ENCODE assay signal across 20 cellular contexts in the genomic region with DNA sequence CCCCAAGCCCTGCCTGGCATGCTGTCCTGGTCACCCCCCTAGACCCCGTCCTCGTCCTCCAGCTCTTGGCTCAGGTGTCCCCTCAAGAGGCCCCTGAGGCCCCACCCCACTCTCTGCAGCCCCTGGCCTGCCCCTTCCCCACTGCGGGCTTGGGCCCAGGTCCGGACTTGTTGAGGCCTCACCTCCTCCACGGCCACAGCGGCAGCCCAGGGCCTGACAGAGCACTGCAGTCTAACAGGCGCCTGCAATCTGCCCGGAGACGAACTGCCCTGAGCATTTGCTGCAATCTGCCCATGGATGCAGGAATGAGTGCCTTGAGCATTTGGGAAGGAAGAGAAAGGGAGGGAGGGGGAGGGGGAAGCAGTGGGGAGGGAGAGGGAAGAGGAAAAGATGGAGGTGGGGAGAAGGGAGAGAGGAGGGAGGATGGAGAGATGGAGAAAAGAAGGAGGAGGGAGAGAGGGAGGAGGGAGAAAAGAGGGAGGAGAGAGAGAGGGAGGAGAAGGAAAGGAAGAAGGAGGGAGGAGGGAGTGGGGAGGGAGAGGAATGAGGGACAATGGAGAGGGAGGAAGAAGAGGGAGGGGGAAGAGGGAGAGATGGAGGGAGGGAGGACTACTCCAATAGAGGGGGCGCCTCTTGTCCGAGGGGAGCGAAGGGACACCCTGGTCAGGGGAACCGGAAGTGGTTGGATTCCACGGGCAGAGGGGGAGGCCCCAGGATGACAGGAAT.
"Had no signal": no experiment of that assay in that cellular context is flagged by ENCODE, and none has a peak within 500 bp of the region (broad histone marks: within the 10 kb centered on the region; RNA-seq: fewer than 3 reads in every experiment).

No MANE protein-coding gene starts in this region.

- H3K36me3 ChIP-seq: cardiac muscle cell, esophagus muscularis mucosa, ovary, right lobe of liver, transverse colon, WERI-Rb-1 had no signal

- DNase-seq: activated CD4-positive, alpha-beta T cell treated with anti-CD3 and anti-CD28 coated beads for 36 hours; activated CD4-positive, alpha-beta T cell treated with anti-CD3 and anti-CD28 coated beads, Interleukin-2, amount 50 U/mL, for 48 hours; activated T-cell treated with anti-CD3 and anti-CD28 coated beads for 4 hours; effector CD8-positive, alpha-beta T cell; mammary epithelial cell; naive B cell; ovary; small intestine; stimulated activated CD4-positive, alpha-beta T cell treated with anti-CD3 and anti-CD28 coated beads, Interleukin-15, amount 100 ng/mL, for 24 hours; stimulated activated CD4-positive, alpha-beta T cell treated with anti-CD3 and anti-CD28 coated beads, Interleukin-2, amount 100 ng/mL, for 48 hours; SW 1271; T-helper 2 cell; transverse colon; WERI-Rb-1 had no signal

- H3K27me3 ChIP-seq: hepatocyte, ovary, right lobe of liver had no signal

- ATAC-seq: activated CD4-positive, alpha-beta T cell treated with anti-CD3 and anti-CD28 coated beads for 36 hours; left lobe of liver; mucosa of descending colon had no signal

- H3K27ac ChIP-seq: cardiac muscle cell, esophagus muscularis mucosa, hepatocyte, ovary, right lobe of liver, transverse colon, WERI-Rb-1 had no signal

- H3K4me2 ChIP-seq: hepatocyte had no signal

- H3K4me3 ChIP-seq: cardiac muscle cell, esophagus muscularis mucosa, hepatocyte, mucosa of descending colon, ovary, right lobe of liver, transverse colon had no signal

- H3K9me3 ChIP-seq: esophagus muscularis mucosa, mucosa of descending colon, ovary, right lobe of liver, transverse colon had no signal

- H3K79me2 ChIP-seq: hepatocyte had no signal

- H3K4me1 ChIP-seq: esophagus muscularis mucosa, right lobe of liver, transverse colon had no signal
